ENCODE assay signal across 13 cellular contexts in genomic region chr21:41317458-41317857, GRCh38. TPM values are rescaled to one million over a fixed set of nuclear protein-coding genes. Genes with fewer than 3 reads are reported as not detected.
DNase-seq lines count a peak whose midpoint lies in the region; ATAC-seq and TF ChIP-seq lines count a peak whose summit lies in the region.
"Had no signal": no experiment of that assay in that cellular context is flagged by ENCODE, and none has a peak within 500 bp of the region (broad histone marks: within the 10 kb centered on the region; RNA-seq: fewer than 3 reads in every experiment).

No MANE protein-coding gene starts in this region.

- H3K4me3 ChIP-seq in lower lobe of right lung, result peak overlapping the region; percentile 50

- POLR2A ChIA-PET in T-cell (lab: Charles Lee), result no interaction called here

- H3K36me3 Mint-ChIP-seq in activated T-cell treated with anti-CD3 and anti-CD28 coated beads, Interleukin-2, amount 50 U/mL, for 72 hours (ENCODE audit: insufficient read depth in 2 of 2), result peaks cover 0 to 2% of the 10 kb centered on the region in 2 donors
- H3K36me3 Mint-ChIP-seq in activated T-cell treated with anti-CD3 and anti-CD28 coated beads, Interleukin-2, amount 50 U/mL, for 24 hours (ENCODE audit: low read depth), result no peaks in the 10 kb centered on the region
- H3K36me3 Mint-ChIP-seq in T-cell (no peaks in the 10 kb centered on the region), type B pancreatic cell (no peaks in the 10 kb centered on the region)

- peaks cover 14% of the 10 kb centered on the region for H3K4me1 ChIP-seq in lower lobe of right lung

- intact Hi-C loops in lower lobe of right lung (cut with DNase I) (no loop called here), sciatic nerve (cut with DNase I) (no loop called here)

- CTCF ChIA-PET in T-cell (lab: Charles Lee), result interaction anchor here in 1 of 2 donors (1.4 kb wide), 1 partner anchor 34 kb away, joined by 4 read pairs; no protein-coding TSS in a partner anchor

- no peak for DNase-seq in activated T-cell treated with anti-CD3 and anti-CD28 coated beads, Interleukin-2, amount 50 U/mL, for 72 hours
- no peak for DNase-seq in activated T-cell treated with anti-CD3 and anti-CD28 coated beads, Interleukin-2, amount 50 U/mL, for 24 hours
- no peak for DNase-seq in T-cell
- DNase-seq in lower lobe of right lung, result no peak
- DNase-seq in type B pancreatic cell (ENCODE audit: extremely low spot score, unreplicated experiment), result no peak
- DNase-seq in H4 (ENCODE audit: low spot score), result no peak
- no peak for DNase-seq in sciatic nerve (ENCODE audit: low spot score)
- DNase-seq: activated CD4-positive, alpha-beta T cell treated with anti-CD3 and anti-CD28 coated beads, Interleukin-2, amount 50 U/mL, for 4 hours; activated effector memory CD4-positive, alpha-beta T cell treated with Interleukin-2 at 50 U/mL for 16 hours; NCI-H748 treated with DMSO at 0.1 percent for 48 hours; Right ventricle myocardium superior had no signal

- peaks cover 21% of the 10 kb centered on the region for H3K27me3 ChIP-seq in lower lobe of right lung (ENCODE audit: low read depth)

- H3K4me3 Mint-ChIP-seq in activated T-cell treated with anti-CD3 and anti-CD28 coated beads, Interleukin-2, amount 50 U/mL, for 72 hours, result peak overlapping the region; percentile 4 to 17
- no peak overlapping the region for H3K4me3 Mint-ChIP-seq in activated T-cell treated with anti-CD3 and anti-CD28 coated beads, Interleukin-2, amount 50 U/mL, for 24 hours
- H3K4me3 Mint-ChIP-seq in T-cell (peak overlapping the region in 2 of 3 donors; percentile 44 to 70), type B pancreatic cell (peak overlapping the region; percentile 82)

- no peak overlapping the region for H3K27ac Mint-ChIP-seq in activated T-cell treated with anti-CD3 and anti-CD28 coated beads, Interleukin-2, amount 50 U/mL, for 72 hours
- H3K27ac Mint-ChIP-seq in activated T-cell treated with anti-CD3 and anti-CD28 coated beads, Interleukin-2, amount 50 U/mL, for 24 hours, result no peak overlapping the region
- H3K27ac Mint-ChIP-seq in T-cell (no peak overlapping the region), type B pancreatic cell (no peak overlapping the region)

- H3K4me1 Mint-ChIP-seq in activated T-cell treated with anti-CD3 and anti-CD28 coated beads, Interleukin-2, amount 50 U/mL, for 72 hours (ENCODE audit: low read depth), result peaks cover 18% of the 10 kb centered on the region
- H3K4me1 Mint-ChIP-seq in activated T-cell treated with anti-CD3 and anti-CD28 coated beads, Interleukin-2, amount 50 U/mL, for 24 hours (ENCODE audit: low read depth), result peaks cover 13% of the 10 kb centered on the region
- peaks cover 12 to 21% (median 15%) of the 10 kb centered on the region in 3 donors for H3K4me1 Mint-ChIP-seq in T-cell
- H3K4me1 Mint-ChIP-seq in type B pancreatic cell (ENCODE audit: unreplicated experiment), result peaks cover 9% of the 10 kb centered on the region

- no peaks in the 10 kb centered on the region for H3K9me3 Mint-ChIP-seq in activated T-cell treated with anti-CD3 and anti-CD28 coated beads, Interleukin-2, amount 50 U/mL, for 72 hours
- H3K9me3 Mint-ChIP-seq in activated T-cell treated with anti-CD3 and anti-CD28 coated beads, Interleukin-2, amount 50 U/mL, for 24 hours, result no peaks in the 10 kb centered on the region
- H3K9me3 Mint-ChIP-seq in T-cell (no peaks in the 10 kb centered on the region), type B pancreatic cell (no peaks in the 10 kb centered on the region)

- no peak for ATAC-seq in activated T-cell treated with anti-CD3 and anti-CD28 coated beads, Interleukin-2, amount 50 U/mL, for 72 hours (replicated peaks in 1 of 2)
- ATAC-seq in T-cell (replicated peaks in 1 of 4) (no peak), lower lobe of right lung (peak in 1 of 2 donors; percentile 35), GM19351 (IDR thresholded peaks at IDR 0.05; ENCODE audit: unreplicated experiment) (no peak), sciatic nerve (no peak)

- no peak overlapping the region for H3K27ac ChIP-seq in lower lobe of right lung
- H3K27ac ChIP-seq: neutrophil had no signal

- H3K9me3 ChIP-seq in lower lobe of right lung, result no peaks in the 10 kb centered on the region
- H3K9me3 ChIP-seq: neutrophil had no signal

- TF ChIP-seq CTCF in lower lobe of right lung (IDR thresholded peaks at IDR 0.05), result no peak
- no peak for TF ChIP-seq CTCF in type B pancreatic cell (conservative IDR thresholded peaks at IDR 0.05)

- H3K27me3 Mint-ChIP-seq in activated T-cell treated with anti-CD3 and anti-CD28 coated beads, Interleukin-2, amount 50 U/mL, for 72 hours (ENCODE audit: low read depth), result peaks cover 29% of the 10 kb centered on the region
- H3K27me3 Mint-ChIP-seq in activated T-cell treated with anti-CD3 and anti-CD28 coated beads, Interleukin-2, amount 50 U/mL, for 24 hours, result peaks cover 59% of the 10 kb centered on the region
- H3K27me3 Mint-ChIP-seq in T-cell (peaks cover 32 to 47% of the 10 kb centered on the region in 2 donors), type B pancreatic cell (peaks cover 34% of the 10 kb centered on the region)

- H3K36me3 ChIP-seq in lower lobe of right lung, result no peaks in the 10 kb centered on the region
- H3K36me3 ChIP-seq: neutrophil had no signal

RNA-seq across cellular contexts. Expression of gene FAM3B, which starts 0.9 kb away (rescaled TPM):
- not detected for total RNA-seq in activated T-cell treated with anti-CD3 and anti-CD28 coated beads, Interleukin-2, amount 50 U/mL, for 72 hours
- total RNA-seq in T-cell (not detected), lower lobe of right lung (4.8 TPM), type B pancreatic cell (ENCODE audit: low replicate concordance) (4.7 and 10.3 TPM in 2 replicates), sciatic nerve (0.80 TPM)
- not detected in 2 replicates for total RNA-seq in H4 (2014; rRNA removed; shearing (Covaris generic))
- total RNA-seq: Right ventricle myocardium superior had no signal

RNA-seq across cellular contexts. Expression of gene MX2, which starts 44.4 kb away (rescaled TPM):
- total RNA-seq in activated T-cell treated with anti-CD3 and anti-CD28 coated beads, Interleukin-2, amount 50 U/mL, for 72 hours, result 10 to 100 TPM; 30.1 to 47.9 TPM
- total RNA-seq in T-cell, result 100 to 1,000 TPM in 1 of 5 donors, 10 to 100 TPM in 4; 77.7 to 103 (median 81.8) TPM
- 35.5 TPM for total RNA-seq in lower lobe of right lung
- 0.92 and 2.0 TPM in 2 replicates for total RNA-seq in type B pancreatic cell (ENCODE audit: low replicate concordance)
- 36.7 and 38.6 TPM in 2 replicates for total RNA-seq in H4 (2014; rRNA removed; shearing (Covaris generic))
- total RNA-seq in sciatic nerve, result 19.0 TPM
